Comparison of ENCODE assay signal across 40 cellular contexts in the genomic region with DNA sequence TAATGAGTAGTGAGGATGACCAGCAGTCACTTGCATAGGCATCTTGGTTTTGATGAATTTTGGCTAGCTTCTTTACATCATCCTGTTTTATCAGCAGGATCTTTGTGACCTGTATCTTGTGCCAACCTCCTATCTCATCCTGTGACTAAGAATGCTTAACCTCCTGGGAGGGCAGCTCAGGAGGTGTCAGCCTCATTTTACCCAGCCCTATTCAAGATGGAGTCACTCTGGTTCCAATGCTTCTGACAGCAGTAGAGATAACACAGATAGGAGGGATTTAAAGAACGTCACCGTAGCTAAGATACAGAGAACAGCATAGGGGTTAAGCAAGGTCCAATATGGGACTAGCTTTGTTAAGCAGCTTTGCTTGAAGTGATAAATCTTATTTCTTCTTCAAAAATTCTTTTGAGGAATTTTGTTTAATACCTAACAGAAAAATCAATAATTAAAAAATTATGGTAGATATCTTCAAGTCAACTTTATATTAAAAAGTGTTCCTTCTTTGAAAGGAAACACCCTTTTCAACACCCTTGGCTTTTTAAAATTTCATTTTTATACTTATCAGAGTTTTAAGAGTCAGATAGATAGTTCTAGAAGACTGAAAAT. TPM values are rescaled to one million over a fixed set of nuclear protein-coding genes. Genes with fewer than 3 reads are reported as not detected.
"Had no signal": no experiment of that assay in that cellular context is flagged by ENCODE, and none has a peak within 500 bp of the region (broad histone marks: within the 10 kb centered on the region; RNA-seq: fewer than 3 reads in every experiment).

No MANE protein-coding gene starts in this region.

- H3K27ac Mint-ChIP-seq: activated CD4-positive, alpha-beta memory T cell treated with anti-CD3 and anti-CD28 coated beads, Interleukin-2, amount 10 ng/mL, durations not matched to agents 7 days and 5 days; activated CD4-positive, alpha-beta T cell treated with anti-CD3 and anti-CD28 coated beads for 36 hours; activated CD4-positive, alpha-beta T cell treated with anti-CD3 and anti-CD28 coated beads, Interleukin-2, amount 10 ng/mL, durations not matched to agents 7 days and 5 days; activated CD8-positive, alpha-beta memory T cell treated with anti-CD3 and anti-CD28 coated beads, Interleukin-2, amount 10 ng/mL, durations not matched to agents 7 days and 5 days; activated CD8-positive, alpha-beta T cell treated with anti-CD3 and anti-CD28 coated beads, Interleukin-2, amount 10 ng/mL, durations not matched to agents 7 days and 5 days; activated naive CD4-positive, alpha-beta T cell treated with anti-CD3 and anti-CD28 coated beads, Interleukin-2, amount 10 ng/mL, durations not matched to agents 7 days and 5 days; activated naive CD4-positive, alpha-beta T cell treated with anti-CD3 and anti-CD28 coated beads, Interleukin-2, amount 50 U/mL, for 24 hours; activated naive CD8-positive, alpha-beta T cell; activated naive CD8-positive, alpha-beta T cell treated with anti-CD3 and anti-CD28 coated beads, Interleukin-2, amount 10 ng/mL, durations not matched to agents 7 days and 5 days; activated naive CD8-positive, alpha-beta T cell treated with anti-CD3 and anti-CD28 coated beads, Interleukin-2, amount 50 U/mL, for 24 hours; activated T-cell treated with anti-CD3 and anti-CD28 coated beads, Interleukin-2, amount 50 U/mL, for 24 hours; activated T-helper 2 cell treated with anti-CD3 and anti-CD28 coated beads, Interferon-gamma antibody, Interleukin-2, Interleukin-4, amounts not matched to agents 10 μg/mL and 5 μg/mL and 100 μg/mL, durations not matched to agents 14 hours and 24 hours and 36 hours; brain; T-helper 1 cell treated with Interleukin-12 subunit alpha and Interleukin-12 subunit beta and Interleukin-4 antibody, amounts not matched to agents 30 μg/mL and 1 μg/mL, for 36 hours; T-helper 2 cell treated with Interferon-gamma antibody and Interleukin-4, amounts not matched to agents 5 μg/mL and 100 μg/mL, for 36 hours; WTC11 had no signal

- H3K27ac ChIP-seq: ascending aorta, cardiac muscle cell, WERI-Rb-1 had no signal

- ATAC-seq: activated CD4-positive, alpha-beta T cell treated with anti-CD3 and anti-CD28 coated beads for 36 hours; activated CD4-positive, CD25-positive, alpha-beta regulatory T cell treated with anti-CD3 and anti-CD28 coated beads, Interleukin-2, amount 50 U/mL, for 24 hours; activated CD8-positive, alpha-beta memory T cell treated with anti-CD3 and anti-CD28 coated beads, Interleukin-2, amount 10 ng/mL, durations not matched to agents 7 days and 5 days; activated CD8-positive, alpha-beta T cell treated with anti-CD3 and anti-CD28 coated beads, Interleukin-2, amount 10 ng/mL, durations not matched to agents 7 days and 5 days; activated naive CD8-positive, alpha-beta T cell treated with anti-CD3 and anti-CD28 coated beads, Interleukin-2, amount 50 U/mL, for 24 hours; WTC11 had no signal

- H3K4me1 Mint-ChIP-seq: activated CD4-positive, alpha-beta memory T cell treated with anti-CD3 and anti-CD28 coated beads, Interleukin-2, amount 10 ng/mL, durations not matched to agents 7 days and 5 days; activated CD4-positive, alpha-beta T cell treated with anti-CD3 and anti-CD28 coated beads for 36 hours; activated CD4-positive, alpha-beta T cell treated with anti-CD3 and anti-CD28 coated beads, Interleukin-2, amount 10 ng/mL, durations not matched to agents 7 days and 5 days; activated CD8-positive, alpha-beta memory T cell treated with anti-CD3 and anti-CD28 coated beads, Interleukin-2, amount 10 ng/mL, durations not matched to agents 7 days and 5 days; activated naive CD4-positive, alpha-beta T cell treated with anti-CD3 and anti-CD28 coated beads, Interleukin-2, amount 10 ng/mL, durations not matched to agents 7 days and 5 days; activated naive CD4-positive, alpha-beta T cell treated with anti-CD3 and anti-CD28 coated beads, Interleukin-2, amount 50 U/mL, for 24 hours; activated naive CD8-positive, alpha-beta T cell treated with anti-CD3 and anti-CD28 coated beads, Interleukin-2, amount 10 ng/mL, durations not matched to agents 7 days and 5 days; activated naive CD8-positive, alpha-beta T cell treated with anti-CD3 and anti-CD28 coated beads, Interleukin-2, amount 50 U/mL, for 24 hours; central memory CD8-positive, alpha-beta T cell had no signal

- H3K36me3 Mint-ChIP-seq: activated CD8-positive, alpha-beta memory T cell treated with anti-CD3 and anti-CD28 coated beads, Interleukin-2, amount 10 ng/mL, durations not matched to agents 7 days and 5 days; activated naive CD4-positive, alpha-beta T cell treated with anti-CD3 and anti-CD28 coated beads, Interleukin-2, amount 10 ng/mL, durations not matched to agents 7 days and 5 days; activated naive CD4-positive, alpha-beta T cell treated with anti-CD3 and anti-CD28 coated beads, Interleukin-2, amount 50 U/mL, for 24 hours; activated naive CD8-positive, alpha-beta T cell; activated naive CD8-positive, alpha-beta T cell treated with anti-CD3 and anti-CD28 coated beads, Interleukin-2, amount 10 ng/mL, durations not matched to agents 7 days and 5 days; brain had no signal

- H3K9me3 Mint-ChIP-seq: activated naive CD4-positive, alpha-beta T cell treated with anti-CD3 and anti-CD28 coated beads, Interleukin-2, amount 10 ng/mL, durations not matched to agents 7 days and 5 days; activated naive CD4-positive, alpha-beta T cell treated with anti-CD3 and anti-CD28 coated beads, Interleukin-2, amount 50 U/mL, for 24 hours; activated naive CD8-positive, alpha-beta T cell treated with anti-CD3 and anti-CD28 coated beads, Interleukin-2, amount 10 ng/mL, durations not matched to agents 7 days and 5 days; activated naive CD8-positive, alpha-beta T cell treated with anti-CD3 and anti-CD28 coated beads, Interleukin-2, amount 50 U/mL, for 24 hours; activated T-helper 2 cell treated with anti-CD3 and anti-CD28 coated beads, Interferon-gamma antibody, Interleukin-2, Interleukin-4, amounts not matched to agents 10 μg/mL and 5 μg/mL and 100 μg/mL, durations not matched to agents 14 hours and 24 hours and 36 hours; T-helper 1 cell treated with Interleukin-12 subunit alpha and Interleukin-12 subunit beta and Interleukin-4 antibody, amounts not matched to agents 30 μg/mL and 1 μg/mL, for 36 hours; T-helper 2 cell treated with Interferon-gamma antibody and Interleukin-4, amounts not matched to agents 5 μg/mL and 100 μg/mL, for 36 hours had no signal

- H3K4me3 ChIP-seq: ascending aorta, cardiac muscle cell had no signal

- H3K27me3 ChIP-seq: ascending aorta, cardiac muscle cell had no signal

- H3K4me3 Mint-ChIP-seq: activated CD4-positive, alpha-beta memory T cell treated with anti-CD3 and anti-CD28 coated beads, Interleukin-2, amount 10 ng/mL, durations not matched to agents 7 days and 5 days; activated CD4-positive, alpha-beta T cell treated with anti-CD3 and anti-CD28 coated beads for 36 hours; activated CD4-positive, alpha-beta T cell treated with anti-CD3 and anti-CD28 coated beads, Interleukin-2, amount 10 ng/mL, durations not matched to agents 7 days and 5 days; activated CD8-positive, alpha-beta memory T cell treated with anti-CD3 and anti-CD28 coated beads, Interleukin-2, amount 10 ng/mL, durations not matched to agents 7 days and 5 days; activated CD8-positive, alpha-beta T cell treated with anti-CD3 and anti-CD28 coated beads, Interleukin-2, amount 10 ng/mL, durations not matched to agents 7 days and 5 days; activated naive CD4-positive, alpha-beta T cell treated with anti-CD3 and anti-CD28 coated beads, Interleukin-2, amount 10 ng/mL, durations not matched to agents 7 days and 5 days; activated naive CD4-positive, alpha-beta T cell treated with anti-CD3 and anti-CD28 coated beads, Interleukin-2, amount 50 U/mL, for 24 hours; activated naive CD8-positive, alpha-beta T cell; activated naive CD8-positive, alpha-beta T cell treated with anti-CD3 and anti-CD28 coated beads, Interleukin-2, amount 10 ng/mL, durations not matched to agents 7 days and 5 days; activated naive CD8-positive, alpha-beta T cell treated with anti-CD3 and anti-CD28 coated beads, Interleukin-2, amount 50 U/mL, for 24 hours; activated T-cell treated with anti-CD3 and anti-CD28 coated beads, Interleukin-2, amount 50 U/mL, for 24 hours; brain; central memory CD8-positive, alpha-beta T cell; T-helper 1 cell treated with Interleukin-12 subunit alpha and Interleukin-12 subunit beta and Interleukin-4 antibody, amounts not matched to agents 30 μg/mL and 1 μg/mL, for 36 hours; T-helper 2 cell treated with Interferon-gamma antibody and Interleukin-4, amounts not matched to agents 5 μg/mL and 100 μg/mL, for 36 hours; WTC11 had no signal

- H3K4me1 ChIP-seq: ascending aorta had no signal

- FAIRE-seq: bronchial epithelial cell had no signal

- H3K27me3 Mint-ChIP-seq: activated CD4-positive, alpha-beta memory T cell treated with anti-CD3 and anti-CD28 coated beads, Interleukin-2, amount 10 ng/mL, durations not matched to agents 7 days and 5 days; activated CD4-positive, alpha-beta T cell treated with anti-CD3 and anti-CD28 coated beads, Interleukin-2, amount 10 ng/mL, durations not matched to agents 7 days and 5 days; activated CD8-positive, alpha-beta memory T cell treated with anti-CD3 and anti-CD28 coated beads, Interleukin-2, amount 10 ng/mL, durations not matched to agents 7 days and 5 days; activated naive CD4-positive, alpha-beta T cell treated with anti-CD3 and anti-CD28 coated beads, Interleukin-2, amount 10 ng/mL, durations not matched to agents 7 days and 5 days; activated naive CD8-positive, alpha-beta T cell treated with anti-CD3 and anti-CD28 coated beads, Interleukin-2, amount 10 ng/mL, durations not matched to agents 7 days and 5 days; activated T-cell treated with anti-CD3 and anti-CD28 coated beads, Interleukin-2, amount 50 U/mL, for 24 hours; brain; central memory CD8-positive, alpha-beta T cell had no signal

- DNase-seq: activated CD4-positive, alpha-beta memory T cell treated with anti-CD3 and anti-CD28 coated beads, Interleukin-2, amount 10 ng/mL, durations not matched to agents 7 days and 5 days; activated CD4-positive, alpha-beta T cell treated with anti-CD3 and anti-CD28 coated beads for 1 hour; activated CD4-positive, alpha-beta T cell treated with anti-CD3 and anti-CD28 coated beads for 36 hours; activated CD4-positive, alpha-beta T cell treated with anti-CD3 and anti-CD28 coated beads for 48 hours; activated CD4-positive, alpha-beta T cell treated with anti-CD3 and anti-CD28 coated beads, Interleukin-2, amount 10 ng/mL, durations not matched to agents 7 days and 5 days; activated CD4-positive, alpha-beta T cell treated with anti-CD3 and anti-CD28 coated beads, Interleukin-2, amount 50 U/mL, for 48 hours; activated CD4-positive, CD25-positive, alpha-beta regulatory T cell; activated CD8-positive, alpha-beta memory T cell treated with anti-CD3 and anti-CD28 coated beads for 24 hours; activated CD8-positive, alpha-beta memory T cell treated with anti-CD3 and anti-CD28 coated beads, Interleukin-2, amount 10 ng/mL, durations not matched to agents 7 days and 5 days; activated CD8-positive, alpha-beta memory T cell treated with anti-CD3 and anti-CD28 coated beads, Interleukin-2, amount 50 U/mL, for 48 hours; activated CD8-positive, alpha-beta T cell treated with anti-CD3 and anti-CD28 coated beads, Interleukin-2, amount 10 ng/mL, durations not matched to agents 7 days and 5 days; activated effector memory CD4-positive, alpha-beta T cell treated with Interleukin-2 at 50 U/mL for 16 hours; activated gamma-delta T cell; activated naive CD4-positive, alpha-beta T cell treated with anti-CD3 and anti-CD28 coated beads, Interleukin-2, amount 10 ng/mL, durations not matched to agents 7 days and 5 days; activated naive CD4-positive, alpha-beta T cell treated with Interleukin-2 at 50 U/mL for 16 hours; activated naive CD8-positive, alpha-beta T cell treated with anti-CD3 and anti-CD28 coated beads, Interleukin-2, amount 10 ng/mL, durations not matched to agents 7 days and 5 days; activated naive CD8-positive, alpha-beta T cell treated with anti-CD3 and anti-CD28 coated beads, Interleukin-2, amount 50 U/mL, for 24 hours; activated T-cell treated with anti-CD3 and anti-CD28 coated beads, Interleukin-2, amount 50 U/mL, for 24 hours; activated T-cell treated with anti-CD3 and anti-CD28 coated beads, Interleukin-2, amount 50 U/mL, for 48 hours; amygdala; anterior cingulate cortex; caudate nucleus; cerebellar nuclear complex; T-helper 1 cell; T-helper 2 cell; T-helper 9 cell; WERI-Rb-1 had no signal

- H3K9me3 ChIP-seq: ascending aorta had no signal

- H3K36me3 ChIP-seq: ascending aorta, cardiac muscle cell, WERI-Rb-1 had no signal

RNA-seq across cellular contexts. Expression of a gene that starts 39.9 kb away (rescaled TPM):
- total RNA-seq: activated CD4-positive, alpha-beta memory T cell treated with anti-CD3 and anti-CD28 coated beads, Interleukin-2, amount 10 ng/mL, durations not matched to agents 7 days and 5 days; activated CD4-positive, alpha-beta T cell treated with anti-CD3 and anti-CD28 coated beads for 36 hours; activated CD4-positive, alpha-beta T cell treated with anti-CD3 and anti-CD28 coated beads, Interleukin-2, amount 10 ng/mL, durations not matched to agents 7 days and 5 days; activated CD8-positive, alpha-beta memory T cell treated with anti-CD3 and anti-CD28 coated beads, Interleukin-2, amount 10 ng/mL, durations not matched to agents 7 days and 5 days; activated CD8-positive, alpha-beta T cell treated with anti-CD3 and anti-CD28 coated beads, Interleukin-2, amount 10 ng/mL, durations not matched to agents 7 days and 5 days; activated naive CD8-positive, alpha-beta T cell treated with anti-CD3 and anti-CD28 coated beads, Interleukin-2, amount 10 ng/mL, durations not matched to agents 7 days and 5 days; activated T-helper 2 cell treated with anti-CD3 and anti-CD28 coated beads, Interferon-gamma antibody, Interleukin-2, Interleukin-4, amounts not matched to agents 10 μg/mL and 5 μg/mL and 100 μg/mL, durations not matched to agents 14 hours and 24 hours and 36 hours; ascending aorta; bronchial epithelial cell; chondrocyte had no signal
